ENCODE assay signal across 9 cellular contexts in genomic region chr20:21503345-21503744, GRCh38. TPM values are rescaled to one million over a fixed set of nuclear protein-coding genes. Genes with fewer than 3 reads are reported as not detected.
DNase-seq lines count a peak whose midpoint lies in the region; ATAC-seq, FAIRE-seq and TF ChIP-seq lines count a peak whose summit lies in the region.
"Had no signal": no experiment of that assay in that cellular context is flagged by ENCODE, and none has a peak within 500 bp of the region (broad histone marks: within the 10 kb centered on the region; RNA-seq: fewer than 3 reads in every experiment).

No MANE protein-coding gene starts in this region.

- no peaks in the 10 kb centered on the region for H3K9me3 ChIP-seq in PC-9 (ENCODE audit: insufficient read depth, low read depth)
- H3K9me3 ChIP-seq: left lung had no signal

- TF ChIP-seq CTCF in PC-9 (conservative IDR thresholded peaks at IDR 0.05), result no peak

- H3K4me2 ChIP-seq in PC-9, result no peak overlapping the region

- H3K79me2 ChIP-seq in PC-9 (ENCODE audit: low read depth), result no peaks in the 10 kb centered on the region

- no peaks in the 10 kb centered on the region for H4K20me1 ChIP-seq in PC-9 (ENCODE audit: insufficient read depth)

- H3K4me3 ChIP-seq in PC-9, result no peak overlapping the region
- H3K4me3 ChIP-seq: left lung had no signal

- CTCF ChIA-PET in PC-9 (lab: Charles Lee), result no interaction called here

- H3F3A ChIP-seq in PC-9 (ENCODE audit: insufficient read depth, low read depth), result no peaks in the 10 kb centered on the region

- no peaks in the 10 kb centered on the region for H3K36me3 ChIP-seq in PC-9 (ENCODE audit: low read depth)
- H3K36me3 ChIP-seq: left lung had no signal

- peak; percentile 78 for ATAC-seq in GM18505 (IDR thresholded peaks at IDR 0.05; ENCODE audit: unreplicated experiment)
- ATAC-seq in GM21619 (IDR thresholded peaks at IDR 0.05; ENCODE audit: unreplicated experiment), result peak; percentile 84
- ATAC-seq in HG03575 (IDR thresholded peaks at IDR 0.05; ENCODE audit: extremely low read depth, insufficient number of reproducible peaks, low FRiP score, unreplicated experiment), result peak; percentile 94
- ATAC-seq in activated CD4-positive, CD25-positive, alpha-beta regulatory T cell treated with anti-CD3 and anti-CD28 coated beads, Interleukin-2, amount 50 U/mL, for 24 hours, result no peak
- ATAC-seq: left lung had no signal

- H3K27ac ChIP-seq in PC-9, result no peak overlapping the region
- H3K27ac ChIP-seq: left lung had no signal

- TF ChIP-seq POLR2A in GM18505 (IDR thresholded peaks at IDR 0.05; ENCODE audit: borderline replicate concordance, extremely low read depth, insufficient read depth, insufficient read length), result no peak

- POLR2A ChIA-PET in PC-9 (lab: Charles Lee; ENCODE audit: unreplicated experiment), result no interaction called here

- no peaks in the 10 kb centered on the region for H3K4me1 ChIP-seq in PC-9 (replicated peaks; ENCODE audit: insufficient read depth)

- intact Hi-C loops in PC-9 (cut with micrococcal nuclease; ENCODE audit: unreplicated experiment), result loop anchor here (10.0 kb wide), 1 partner anchor 669 kb away; no protein-coding TSS in a partner anchor

- BruUV-seq in PC-9 (replicated peaks; lab: Mats Ljungman, UMichigan), result no TSS peak

- peak; percentile 12 to 24 for DNase-seq in frontal cortex (ENCODE audit: low spot score in 2 of 2)
- DNase-seq in SK-N-DZ (ENCODE audit: low spot score), result no peak
- DNase-seq in NCI-H748 treated with DMSO at 0.1 percent for 48 hours (lab: John Stamatoyannopoulos, UW), result no peak
- no peak for DNase-seq in PC-9

- no peak overlapping the region for H2AFZ ChIP-seq in PC-9

- FAIRE-seq in frontal cortex (lab: Jason Lieb, UNC), result no peak

- H3K27me3 ChIP-seq in PC-9 (ENCODE audit: insufficient read depth, low read depth), result peaks cover 28% of the 10 kb centered on the region

- no peaks in the 10 kb centered on the region for H3K9me2 ChIP-seq in PC-9 (ENCODE audit: insufficient read depth)

RNA-seq across cellular contexts. Expression of gene NKX2-2, which starts 10.5 kb away (rescaled TPM):
- total RNA-seq in frontal cortex (0.41 TPM), PC-9 (2021) (not detected in 2 replicates)
- not detected in 2 replicates for polyA plus RNA-seq in SK-N-DZ (2014; cell fraction: cytosol; rRNA removed)
- not detected in 2 replicates for polyA plus RNA-seq in SK-N-DZ (2014; cell fraction: nucleus; rRNA removed)
- total RNA-seq: left lung had no signal

Comparison
In these comparisons a context has a peak if more than half of its experiments do, and no peak if none do; other contexts are left out.
1. ATAC-seq: peak in GM18505 (single experiment), GM21619 (single experiment) and HG03575 (single experiment); none in activated CD4-positive, CD25-positive, alpha-beta regulatory T cell treated with anti-CD3 and anti-CD28 coated beads, Interleukin-2, amount 50 U/mL, for 24 hours (0 of 2).
2. DNase-seq: peak in frontal cortex (2 of 2); none in SK-N-DZ (single experiment), NCI-H748 treated with DMSO at 0.1 percent for 48 hours (single experiment) and PC-9 (0 of 2).